8 cellular contexts compared by ENCODE assay signal in genomic region chr17:7240375-7240774, GRCh38. TPM values are rescaled to one million over a fixed set of nuclear protein-coding genes. Genes with fewer than 3 reads are reported as not detected.
DNase-seq lines count a peak whose midpoint lies in the region; ATAC-seq and TF ChIP-seq lines count a peak whose summit lies in the region.

No MANE protein-coding gene starts in this region.

- H3K9me3 ChIP-seq in thoracic aorta: no peaks in the 10 kb centered on the region

- ATAC-seq in activated CD8-positive, alpha-beta T cell treated with anti-CD3 and anti-CD28 coated beads, Interleukin-2, amount 10 ng/mL, durations not matched to agents 7 days and 5 days: no peak
- ATAC-seq in thoracic aorta (ENCODE audit: insufficient number of reproducible peaks, low FRiP score, low read depth) (no peak), GM18868 (IDR thresholded peaks at IDR 0.05; ENCODE audit: unreplicated experiment) (no peak), HG03139 (IDR thresholded peaks at IDR 0.05; ENCODE audit: unreplicated experiment) (no peak)

- no peaks in the 10 kb centered on the region for H3K9me3 Mint-ChIP-seq in activated T-cell treated with anti-CD3 and anti-CD28 coated beads, Interleukin-2, amount 50 U/mL, for 24 hours
- no peaks in the 10 kb centered on the region for H3K9me3 Mint-ChIP-seq in activated CD8-positive, alpha-beta T cell treated with anti-CD3 and anti-CD28 coated beads, Interleukin-2, amount 10 ng/mL, durations not matched to agents 7 days and 5 days (ENCODE audit: insufficient read depth)
- H3K9me3 Mint-ChIP-seq in immature natural killer cell: peaks cover 0 to 2% (median 0%) of the 10 kb centered on the region in 6 donors

- peaks cover 23 to 33% of the 10 kb centered on the region in 2 donors for H3K4me1 ChIP-seq in thoracic aorta (ENCODE audit: control insufficient read depth in 1 of 2, low read depth in 2 of 2)

- H3K4me3 ChIP-seq in thoracic aorta: peak overlapping the region; percentile 92

- H3K27ac ChIP-seq in thoracic aorta: peak overlapping the region; percentile 13 to 33

- peak overlapping the region; percentile 98 for H3K4me3 Mint-ChIP-seq in activated T-cell treated with anti-CD3 and anti-CD28 coated beads, Interleukin-2, amount 50 U/mL, for 24 hours
- peak overlapping the region; percentile 98 for H3K4me3 Mint-ChIP-seq in activated CD8-positive, alpha-beta T cell treated with anti-CD3 and anti-CD28 coated beads, Interleukin-2, amount 10 ng/mL, durations not matched to agents 7 days and 5 days
- H3K4me3 Mint-ChIP-seq in immature natural killer cell: peak overlapping the region; percentile 98 to 99 (median 98)

- POLR2A ChIA-PET in activated CD8-positive, alpha-beta T cell treated with anti-CD3 and anti-CD28 coated beads, Interleukin-2, amount 10 ng/mL, durations not matched to agents 7 days and 5 days (lab: Charles Lee): interaction anchor here (1.3 to 4.7 kb wide), 2 partner anchors 10 to 18 kb away, joined by 3 to 35 read pairs; partner anchors contain the start of genes ACADVL and DLG4

- H3K36me3 Mint-ChIP-seq in activated T-cell treated with anti-CD3 and anti-CD28 coated beads, Interleukin-2, amount 50 U/mL, for 24 hours (ENCODE audit: low read depth): peaks cover 78% of the 10 kb centered on the region
- H3K36me3 Mint-ChIP-seq in activated CD8-positive, alpha-beta T cell treated with anti-CD3 and anti-CD28 coated beads, Interleukin-2, amount 10 ng/mL, durations not matched to agents 7 days and 5 days (ENCODE audit: low read depth): peaks cover 60% of the 10 kb centered on the region
- H3K36me3 Mint-ChIP-seq in immature natural killer cell: peaks cover 0 to 28% (median 3%) of the 10 kb centered on the region in 3 donors

- CTCF ChIA-PET in activated CD8-positive, alpha-beta T cell treated with anti-CD3 and anti-CD28 coated beads, Interleukin-2, amount 10 ng/mL, durations not matched to agents 7 days and 5 days (lab: Charles Lee): interaction anchor here (0.5 to 3.3 kb wide), 4 partner anchors 19 to 105 kb away, joined by 3 to 24 read pairs (median 6); no protein-coding TSS in a partner anchor

- no peak for DNase-seq in activated T-cell treated with anti-CD3 and anti-CD28 coated beads, Interleukin-2, amount 50 U/mL, for 24 hours
- DNase-seq in activated T-cell treated with anti-CD3 and anti-CD28 coated beads for 4 hours: no peak
- no peak for DNase-seq in activated CD8-positive, alpha-beta T cell treated with anti-CD3 and anti-CD28 coated beads, Interleukin-2, amount 10 ng/mL, durations not matched to agents 7 days and 5 days
- no peak for DNase-seq in immature natural killer cell
- no peak for DNase-seq in thoracic aorta (ENCODE audit: low spot score)
- DNase-seq in dedifferentiated amniotic fluid mesenchymal stem cell (ENCODE audit: extremely low spot score): no peak

- no peaks in the 10 kb centered on the region for H3K27me3 ChIP-seq in thoracic aorta (replicated peaks; ENCODE audit: insufficient read depth)

- H3K27me3 Mint-ChIP-seq in activated T-cell treated with anti-CD3 and anti-CD28 coated beads, Interleukin-2, amount 50 U/mL, for 24 hours: no peaks in the 10 kb centered on the region
- no peaks in the 10 kb centered on the region for H3K27me3 Mint-ChIP-seq in activated CD8-positive, alpha-beta T cell treated with anti-CD3 and anti-CD28 coated beads, Interleukin-2, amount 10 ng/mL, durations not matched to agents 7 days and 5 days (ENCODE audit: low read depth)
- H3K27me3 Mint-ChIP-seq in immature natural killer cell (ENCODE audit: low read depth in 3 of 3): peaks cover 14 to 29% (median 25%) of the 10 kb centered on the region in 3 donors

- peak overlapping the region; percentile 99 for H3K27ac Mint-ChIP-seq in activated T-cell treated with anti-CD3 and anti-CD28 coated beads, Interleukin-2, amount 50 U/mL, for 24 hours
- H3K27ac Mint-ChIP-seq in activated CD8-positive, alpha-beta T cell treated with anti-CD3 and anti-CD28 coated beads, Interleukin-2, amount 10 ng/mL, durations not matched to agents 7 days and 5 days: peak overlapping the region; percentile 91
- peak overlapping the region; percentile 96 to 100 (median 100) for H3K27ac Mint-ChIP-seq in immature natural killer cell

- no peak for TF ChIP-seq CTCF in thoracic aorta (IDR thresholded peaks at IDR 0.05)

- H3K4me1 Mint-ChIP-seq in activated T-cell treated with anti-CD3 and anti-CD28 coated beads, Interleukin-2, amount 50 U/mL, for 24 hours (ENCODE audit: low read depth): peaks cover 58% of the 10 kb centered on the region
- H3K4me1 Mint-ChIP-seq in activated CD8-positive, alpha-beta T cell treated with anti-CD3 and anti-CD28 coated beads, Interleukin-2, amount 10 ng/mL, durations not matched to agents 7 days and 5 days (ENCODE audit: low read depth): peaks cover 55% of the 10 kb centered on the region
- peaks cover 51 to 63% of the 10 kb centered on the region in 2 donors for H3K4me1 Mint-ChIP-seq in immature natural killer cell

- peaks cover 21% of the 10 kb centered on the region for H3K36me3 ChIP-seq in thoracic aorta

RNA-seq across cellular contexts. Expression of gene PHF23, which starts 1.1 kb away (rescaled TPM):
- total RNA-seq in activated CD8-positive, alpha-beta T cell treated with anti-CD3 and anti-CD28 coated beads, Interleukin-2, amount 10 ng/mL, durations not matched to agents 7 days and 5 days: 10 to 100 TPM; 53.6 to 57.9 TPM
- 10 to 100 TPM; 11.9 to 41.4 (median 17.7) TPM for polyA plus RNA-seq in immature natural killer cell
- 10 to 100 TPM; 25.1 to 44.7 TPM for total RNA-seq in thoracic aorta

RNA-seq across cellular contexts. Expression of gene GABARAP, which starts 1.9 kb away (rescaled TPM):
- 100 to 1,000 TPM; 203 to 227 TPM for total RNA-seq in activated CD8-positive, alpha-beta T cell treated with anti-CD3 and anti-CD28 coated beads, Interleukin-2, amount 10 ng/mL, durations not matched to agents 7 days and 5 days
- 100 to 1,000 TPM; 764 to 982 (median 905) TPM for polyA plus RNA-seq in immature natural killer cell
- 100 to 1,000 TPM; 187 to 446 TPM for total RNA-seq in thoracic aorta

RNA-seq across cellular contexts. Expression of gene DVL2, which starts 6.1 kb away (rescaled TPM):
- 10 to 100 TPM; 52.4 to 56.6 TPM for total RNA-seq in activated CD8-positive, alpha-beta T cell treated with anti-CD3 and anti-CD28 coated beads, Interleukin-2, amount 10 ng/mL, durations not matched to agents 7 days and 5 days
- polyA plus RNA-seq in immature natural killer cell: 10 to 100 TPM; 19.4 to 28.5 (median 25.2) TPM
- total RNA-seq in thoracic aorta: 10 to 100 TPM; 52.8 to 68.5 TPM

RNA-seq across cellular contexts. Expression of gene CTDNEP1, which starts 11.2 kb away (rescaled TPM):
- 100 to 1,000 TPM; 171 to 186 TPM for total RNA-seq in activated CD8-positive, alpha-beta T cell treated with anti-CD3 and anti-CD28 coated beads, Interleukin-2, amount 10 ng/mL, durations not matched to agents 7 days and 5 days
- 10 to 100 TPM; 33.2 to 61.1 (median 57.8) TPM for polyA plus RNA-seq in immature natural killer cell
- total RNA-seq in thoracic aorta: 10 to 100 TPM; 51.3 to 51.7 TPM

RNA-seq across cellular contexts. Expression of gene ELP5, which starts 11.6 kb away (rescaled TPM):
- total RNA-seq in activated CD8-positive, alpha-beta T cell treated with anti-CD3 and anti-CD28 coated beads, Interleukin-2, amount 10 ng/mL, durations not matched to agents 7 days and 5 days: 10 to 100 TPM; 63.5 to 66.1 TPM
- 100 to 1,000 TPM in 1 of 3 donors, 10 to 100 TPM in 2; 65.0 to 108 (median 89.0) TPM for polyA plus RNA-seq in immature natural killer cell
- total RNA-seq in thoracic aorta: 10 to 100 TPM; 15.8 to 19.0 TPM
